Comparison of ENCODE assay signal across 25 cellular contexts in the genomic region with DNA sequence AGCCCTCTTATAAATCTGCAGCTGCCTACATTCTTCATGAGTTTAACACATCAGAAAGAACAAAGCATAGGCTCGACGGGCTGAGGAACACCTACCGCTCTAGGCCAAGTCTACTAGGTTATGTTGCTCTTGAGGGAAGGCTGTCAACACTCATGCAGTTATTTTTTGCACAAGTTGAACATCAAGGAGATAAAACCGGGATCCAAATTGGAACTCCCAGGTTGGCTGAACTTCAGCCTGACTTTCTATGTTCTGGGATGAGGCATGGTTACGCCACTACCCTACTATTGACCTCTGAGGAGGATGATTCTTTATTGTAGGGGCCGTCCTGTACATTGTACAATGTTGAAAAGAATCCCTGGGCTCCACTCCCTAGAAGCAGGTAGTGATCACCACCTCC. TPM values are rescaled to one million over a fixed set of nuclear protein-coding genes. Genes with fewer than 3 reads are reported as not detected.
DNase-seq lines count a peak whose midpoint lies in the region; ATAC-seq and TF ChIP-seq lines count a peak whose summit lies in the region.
"Had no signal": no experiment of that assay in that cellular context is flagged by ENCODE, and none has a peak within 500 bp of the region (broad histone marks: within the 10 kb centered on the region; RNA-seq: fewer than 3 reads in every experiment).

No MANE protein-coding gene starts in this region.

- no peak overlapping the region for H2AFZ ChIP-seq in osteoblast (ENCODE audit: low read length)

- H3K27me3 Mint-ChIP-seq in CD8-positive, alpha-beta T cell (ENCODE audit: low read depth), result no peaks in the 10 kb centered on the region

- CTCF ChIA-PET in CD8-positive, alpha-beta T cell (lab: Charles Lee), result no interaction called here

- ATAC-seq in Right ventricle myocardium superior (ENCODE audit: poor library complexity) (peak; percentile 49), HG03520 (IDR thresholded peaks at IDR 0.05; ENCODE audit: unreplicated experiment) (no peak)
- no peak for ATAC-seq in CD8-positive, alpha-beta T cell

- no peaks in the 10 kb centered on the region for H3K9me3 Mint-ChIP-seq in CD8-positive, alpha-beta T cell
- H3K9me3 Mint-ChIP-seq: HFFc6 had no signal

- H4K20me1 ChIP-seq in BLaER1 treated with 17β-estradiol and CSF1 and Interleukin-3, amounts not matched to agents 10 nM and 100 nM, result no peaks in the 10 kb centered on the region
- H4K20me1 ChIP-seq in osteoblast (ENCODE audit: insufficient read depth, low read length), result no peaks in the 10 kb centered on the region

- H3K4me1 ChIP-seq in left ventricle myocardium inferior, result peaks cover 9% of the 10 kb centered on the region
- H3K4me1 ChIP-seq in BLaER1 treated with 17β-estradiol and CSF1 and Interleukin-3, amounts not matched to agents 10 nM and 100 nM, result peaks cover 17 to 36% (median 27%) of the 10 kb centered on the region in 10 experiments
- H3K4me1 ChIP-seq in CD8-positive, alpha-beta T cell (ENCODE audit: insufficient read depth, low read length), result no peaks in the 10 kb centered on the region
- peaks cover 9% of the 10 kb centered on the region for H3K4me1 ChIP-seq in osteoblast (ENCODE audit: insufficient read depth, low read length)
- H3K4me1 ChIP-seq in esophagus squamous epithelium, result no peaks in the 10 kb centered on the region
- H3K4me1 ChIP-seq: BE2C, SJCRH30 had no signal

- H3K27me3 ChIP-seq in left ventricle myocardium inferior (ENCODE audit: low read depth) (no peaks in the 10 kb centered on the region), osteoblast (ENCODE audit: insufficient read depth, low read length) (peaks cover 2% of the 10 kb centered on the region), esophagus squamous epithelium (no peaks in the 10 kb centered on the region)
- H3K27me3 ChIP-seq in BLaER1 treated with 17β-estradiol and CSF1 and Interleukin-3, amounts not matched to agents 10 nM and 100 nM, result no peaks in the 10 kb centered on the region
- H3K27me3 ChIP-seq in CD8-positive, alpha-beta T cell (ENCODE audit: insufficient read depth, low read length), result no peaks in the 10 kb centered on the region
- H3K27me3 ChIP-seq: BE2C, SJCRH30 had no signal

- DNase-seq in Right ventricle myocardium superior (no peak), left ventricle myocardium inferior (no peak), osteoblast (ENCODE audit: insufficient read length, low spot score, missing footprints) (no peak), esophagus squamous epithelium (lab: John Stamatoyannopoulos, UW) (no peak)
- DNase-seq in CD8-positive, alpha-beta T cell, result no peak
- DNase-seq: BE2C; CD8-positive, alpha-beta memory T cell; GM23248; H9; HFFc6; Kasumi-1; NCI-H1694; NCI-H2081; NCI-H2171; NCI-H345; NCI-H524; NCI-H774; NK-92 treated with Interleukin-12 subunit alpha and Interleukin-12 subunit beta, amount 100 ng/mL, for 24 hours; SJCRH30 had no signal

- H3K36me3 ChIP-seq in left ventricle myocardium inferior, result no peaks in the 10 kb centered on the region
- H3K36me3 ChIP-seq in BLaER1 treated with 17β-estradiol and CSF1 and Interleukin-3, amounts not matched to agents 10 nM and 100 nM, result no peaks in the 10 kb centered on the region
- H3K36me3 ChIP-seq in CD8-positive, alpha-beta T cell (ENCODE audit: insufficient read depth, low read length), result no peaks in the 10 kb centered on the region
- H3K36me3 ChIP-seq in osteoblast (ENCODE audit: insufficient read depth, low read length), result no peaks in the 10 kb centered on the region
- H3K36me3 ChIP-seq in esophagus squamous epithelium, result no peaks in the 10 kb centered on the region
- H3K36me3 ChIP-seq: BE2C, SJCRH30 had no signal

- WGBS in esophagus squamous epithelium, 2 donors, result 63 to 78% methylated on average over 3 to 6 of the region's 6 CpGs

- H3K9ac ChIP-seq in BLaER1 treated with 17β-estradiol and CSF1 and Interleukin-3, amounts not matched to agents 10 nM and 100 nM, result 0 out of 22 replicates have a peak overlapping the region, but pooled peaks of 1 of the 11 experiments have one; percentile 59
- H3K9ac ChIP-seq: GM23248 had no signal

- no peak for TF ChIP-seq POLR2A in esophagus squamous epithelium (IDR thresholded peaks at IDR 0.05)

- no peaks in the 10 kb centered on the region for H3K9me3 ChIP-seq in left ventricle myocardium inferior (replicated peaks)
- peaks cover 7 to 17% (median 12%) of the 10 kb centered on the region in 11 experiments; a peak in 19 of 22 replicates for H3K9me3 ChIP-seq in BLaER1 treated with 17β-estradiol and CSF1 and Interleukin-3, amounts not matched to agents 10 nM and 100 nM (replicated peaks in 1 of 11)
- H3K9me3 ChIP-seq in CD8-positive, alpha-beta T cell (ENCODE audit: low read length), result no peaks in the 10 kb centered on the region
- H3K9me3 ChIP-seq in osteoblast (ENCODE audit: low read depth, low read length), result no peaks in the 10 kb centered on the region
- no peaks in the 10 kb centered on the region for H3K9me3 ChIP-seq in esophagus squamous epithelium
- H3K9me3 ChIP-seq: BE2C, SJCRH30 had no signal

- H3K27ac ChIP-seq in left ventricle myocardium inferior (replicated peaks) (no peak overlapping the region), osteoblast (ENCODE audit: low read depth, low read length) (no peak overlapping the region), esophagus squamous epithelium (no peak overlapping the region)
- no peak overlapping the region for H3K27ac ChIP-seq in BLaER1 treated with 17β-estradiol and CSF1 and Interleukin-3, amounts not matched to agents 10 nM and 100 nM
- H3K27ac ChIP-seq in CD8-positive, alpha-beta T cell (ENCODE audit: low read depth, low read length), result no peak overlapping the region
- H3K27ac ChIP-seq: GM23248, RWPE1, SJCRH30 had no signal

- H3K36me3 Mint-ChIP-seq in CD8-positive, alpha-beta T cell, result no peaks in the 10 kb centered on the region
- H3K36me3 Mint-ChIP-seq: CD8-positive, alpha-beta memory T cell had no signal

- POLR2A ChIA-PET in CD8-positive, alpha-beta T cell (lab: Charles Lee), result interaction anchor here (0.7 kb wide), 1 partner anchor 137 kb away, joined by 3 read pairs; no protein-coding TSS in a partner anchor

- H3K4me3 Mint-ChIP-seq in CD8-positive, alpha-beta T cell, result peak overlapping the region; percentile 78
- H3K4me3 Mint-ChIP-seq: H9, HFFc6 had no signal

- TF ChIP-seq CTCF in left ventricle myocardium inferior (IDR thresholded peaks at IDR 0.05; ENCODE audit: borderline replicate concordance) (no peak), osteoblast (IDR thresholded peaks at IDR 0.05; ENCODE audit: extremely low read depth, low read depth, low read length) (no peak), esophagus squamous epithelium (IDR thresholded peaks at IDR 0.05) (no peak)
- TF ChIP-seq CTCF in CD8-positive, alpha-beta T cell (IDR thresholded peaks at IDR 0.05), result no peak

- H3K27ac Mint-ChIP-seq in CD8-positive, alpha-beta T cell, result no peak overlapping the region
- H3K27ac Mint-ChIP-seq: H9, HFFc6 had no signal

- H3K4me1 Mint-ChIP-seq in CD8-positive, alpha-beta T cell (ENCODE audit: low read depth), result peaks cover 5% of the 10 kb centered on the region

- H3K4me2 ChIP-seq in BLaER1 treated with 17β-estradiol and CSF1 and Interleukin-3, amounts not matched to agents 10 nM and 100 nM, result peak overlapping the region in 9 of 11 experiments; percentile 70 to 93 (median 78); a peak in 16 of 22 replicates
- H3K4me2 ChIP-seq in osteoblast (ENCODE audit: insufficient read depth, low read length), result peak overlapping the region; percentile 90

- H3K79me2 ChIP-seq in osteoblast (ENCODE audit: insufficient read depth, low read length), result no peaks in the 10 kb centered on the region

- intact Hi-C loops in Right ventricle myocardium superior (cut with DNase I), result no loop called here
- intact Hi-C loops in left ventricle myocardium inferior (cut with micrococcal nuclease), result no loop called here
- intact Hi-C loops in CD8-positive, alpha-beta T cell (cut with DNase I, micrococcal nuclease), result no loop called here
- intact Hi-C loops in esophagus squamous epithelium (cut with DNase I), result no loop called here

- no peak overlapping the region for H3K4me3 ChIP-seq in left ventricle myocardium inferior
- no peak overlapping the region for H3K4me3 ChIP-seq in BLaER1 treated with 17β-estradiol and CSF1 and Interleukin-3, amounts not matched to agents 10 nM and 100 nM
- no peak overlapping the region for H3K4me3 ChIP-seq in CD8-positive, alpha-beta T cell (ENCODE audit: low read depth, low read length)
- H3K4me3 ChIP-seq in osteoblast (ENCODE audit: insufficient read depth, low read length), result no peak overlapping the region
- no peak overlapping the region for H3K4me3 ChIP-seq in esophagus squamous epithelium

RNA-seq across cellular contexts. Expression of a gene that starts 37.3 kb away (rescaled TPM):
- total RNA-seq in Right ventricle myocardium superior (not detected), left ventricle myocardium inferior (not detected), osteoblast (under 0.01 TPM in 1 of 2 replicates, not detected in the other), esophagus squamous epithelium (under 1 TPM in 1 of 4 donors, not detected in 3; 0.26 TPM)
- not detected for total RNA-seq in CD8-positive, alpha-beta T cell
- total RNA-seq: A673; CD8-positive, alpha-beta memory T cell; Daoy; GM23248; H9; HFFc6; MCF 10A; SJCRH30 had no signal

RNA-seq across cellular contexts. Expression of a gene that starts 39.9 kb away (rescaled TPM):
- 5.4 TPM for total RNA-seq in Right ventricle myocardium superior
- 9.3 TPM for total RNA-seq in left ventricle myocardium inferior
- under 1 TPM; 0.72 to 0.84 TPM for total RNA-seq in CD8-positive, alpha-beta T cell
- 20.6 and 23.3 TPM in 2 replicates for total RNA-seq in osteoblast
- 10 to 100 TPM in 3 of 4 donors, 1 to 10 TPM in 1; 9.7 to 25.5 (median 19.2) TPM for total RNA-seq in esophagus squamous epithelium
